In the genomic region with DNA sequence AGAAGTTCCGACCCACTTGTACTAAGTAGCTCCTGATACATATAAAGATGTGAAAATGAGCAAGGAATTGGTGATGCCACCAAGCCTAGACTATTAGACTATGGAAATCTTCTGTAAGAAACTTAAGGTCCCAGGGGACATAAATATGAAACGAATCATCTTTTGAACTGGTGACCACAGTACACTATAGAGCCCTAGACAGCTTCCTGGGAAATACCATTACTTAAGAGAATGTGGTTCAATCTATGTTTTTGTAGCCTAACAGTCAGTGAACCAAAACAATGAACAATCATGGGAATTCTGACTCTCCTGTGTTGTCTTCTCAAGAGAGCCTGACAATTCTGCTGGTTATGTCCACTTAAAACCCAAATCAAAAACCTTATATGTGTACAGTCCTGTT, we compare ENCODE assay signal across 16 cellular contexts.
DNase-seq lines count a peak whose midpoint lies in the region; ATAC-seq, FAIRE-seq and TF ChIP-seq lines count a peak whose summit lies in the region.
"Had no signal": no experiment of that assay in that cellular context is flagged by ENCODE, and none has a peak within 500 bp of the region (broad histone marks: within the 10 kb centered on the region; RNA-seq: fewer than 3 reads in every experiment).

No MANE protein-coding gene starts in this region.

- H3K4me1 ChIP-seq in OCI-LY7 (ENCODE audit: insufficient read depth, low read length, poor library complexity, severe bottlenecking), result peaks cover 52% of the 10 kb centered on the region
- H3K4me1 ChIP-seq in skeletal muscle satellite cell (ENCODE audit: control insufficient read depth, insufficient read depth, low read length), result peaks cover 17% of the 10 kb centered on the region
- H3K4me1 ChIP-seq: Caco-2 had no signal

- H3K79me2 ChIP-seq in OCI-LY7 (ENCODE audit: insufficient read depth, low read depth, low read length), result no peaks in the 10 kb centered on the region

- no peaks in the 10 kb centered on the region for H4K20me1 ChIP-seq in OCI-LY7 (ENCODE audit: insufficient read depth, low read length)

- H3K4me2 ChIP-seq in OCI-LY7 (ENCODE audit: low read length), result peak overlapping the region; percentile 89
- H3K4me2 ChIP-seq in skeletal muscle satellite cell (ENCODE audit: low read length), result peak overlapping the region; percentile 11

- peak overlapping the region; percentile 61 for H3K4me3 ChIP-seq in OCI-LY7 (ENCODE audit: low read depth, low read length, poor library complexity, severe bottlenecking)
- no peak overlapping the region for H3K4me3 ChIP-seq in skeletal muscle satellite cell (ENCODE audit: low read length)
- H3K4me3 ChIP-seq: esophagus squamous epithelium, Peyer's patch, skin epidermis had no signal

- H3K36me3 ChIP-seq in OCI-LY7 (ENCODE audit: insufficient read depth, low read length) (no peaks in the 10 kb centered on the region), skeletal muscle satellite cell (ENCODE audit: insufficient read depth, low read length) (no peaks in the 10 kb centered on the region)
- H3K36me3 ChIP-seq: esophagus squamous epithelium, Peyer's patch had no signal

- no peak for ATAC-seq in HG03280 (IDR thresholded peaks at IDR 0.05; ENCODE audit: unreplicated experiment)

- FAIRE-seq in GM18507 (lab: Jason Lieb, UNC) (peak; percentile 73), frontal cortex (lab: Jason Lieb, UNC) (no peak)
- FAIRE-seq: keratinocyte had no signal

- DNase-seq in GM18507 (ENCODE audit: extremely low spot score, insufficient read length, low read depth) (no peak), OCI-LY7 (ENCODE audit: low spot score) (peak; percentile 59), fibroblast of gingiva (ENCODE audit: low read depth) (peak; percentile 71), frontal cortex (ENCODE audit: low spot score in 2 of 2) (no peak), NOMO-1 treated with DMSO at 0.1 percent for 48 hours (lab: John Stamatoyannopoulos, UW; ENCODE audit: unreplicated experiment) (no peak), amygdala (lab: John Stamatoyannopoulos, UW) (no peak)
- DNase-seq: activated naive CD4-positive, alpha-beta T cell treated with Interleukin-2 at 50 U/mL for 16 hours; Caco-2; esophagus squamous epithelium; naive thymus-derived CD4-positive, alpha-beta T cell; Peyer's patch; trophoblast cell had no signal

- no peaks in the 10 kb centered on the region for H3K27me3 ChIP-seq in skeletal muscle satellite cell (ENCODE audit: control insufficient read depth, insufficient read depth, low read length)
- H3K27me3 ChIP-seq: esophagus squamous epithelium, Peyer's patch had no signal

- no peak overlapping the region for H3K9ac ChIP-seq in skeletal muscle satellite cell (ENCODE audit: low read depth, low read length)

- no peaks in the 10 kb centered on the region for H3K9me2 ChIP-seq in OCI-LY7 (ENCODE audit: insufficient read depth, low read length)

- no peak for TF ChIP-seq CTCF in OCI-LY7 (conservative IDR thresholded peaks at IDR 0.05; ENCODE audit: low read length)

- intact Hi-C loops in OCI-LY7 (cut with micrococcal nuclease; ENCODE audit: unreplicated experiment), result no loop called here

- H3K9me3 ChIP-seq in OCI-LY7 (ENCODE audit: low read length), result no peaks in the 10 kb centered on the region
- no peaks in the 10 kb centered on the region for H3K9me3 ChIP-seq in skeletal muscle satellite cell (replicated peaks; ENCODE audit: low read length)
- H3K9me3 ChIP-seq: Caco-2, esophagus squamous epithelium, Peyer's patch had no signal

- H2AFZ ChIP-seq in OCI-LY7 (ENCODE audit: low read length), result peak overlapping the region; percentile 75; the same call in 1 of the 2 replicates

- BruUV-seq in OCI-LY7 (replicated peaks; lab: Mats Ljungman, UMichigan), result no TSS peak

- peak overlapping the region; percentile 87 for H3K27ac ChIP-seq in OCI-LY7 (ENCODE audit: low read depth, low read length, poor library complexity, severe bottlenecking)

- POLR2A ChIA-PET in OCI-LY7 (lab: Charles Lee), result interaction anchor here (0.6 to 1.4 kb wide), 7 partner anchors 10 to 864 kb away, joined by 3 to 7 read pairs (median 3); no protein-coding TSS in a partner anchor

- CTCF ChIA-PET in OCI-LY7 (lab: Charles Lee; ENCODE audit: unreplicated experiment), result interaction anchor here (1.4 kb wide), 1 partner anchor 113 kb away, joined by 3 read pairs; no protein-coding TSS in a partner anchor

Comparison
In these comparisons a context has a peak if more than half of its experiments do, and no peak if none do; other contexts are left out.
1. DNase-seq: peak in OCI-LY7 (single experiment) and fibroblast of gingiva (single experiment); none in GM18507 (single experiment), frontal cortex (0 of 2), NOMO-1 treated with DMSO at 0.1 percent for 48 hours (single experiment) and amygdala (0 of 56).